In the genomic region with DNA sequence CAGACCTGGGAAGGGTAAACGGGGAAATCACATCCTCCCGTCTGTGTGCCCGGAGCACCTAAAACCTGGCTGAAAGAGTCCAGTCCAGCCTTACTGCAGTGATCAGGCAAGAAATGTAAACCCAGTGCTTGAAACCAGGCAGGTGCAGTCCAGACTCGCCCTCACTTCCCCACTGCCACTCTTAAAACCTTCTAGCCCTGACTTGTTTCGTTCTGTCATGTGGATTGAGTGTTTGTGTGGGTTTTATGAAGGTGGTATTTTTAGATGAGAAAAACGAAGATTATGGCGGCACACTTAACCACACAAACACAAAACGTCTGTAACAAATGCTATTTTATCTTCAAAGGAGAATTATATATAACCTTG, we compare ENCODE assay signal across 8 cellular contexts. TPM values are rescaled to one million over a fixed set of nuclear protein-coding genes. Genes with fewer than 3 reads are reported as not detected.
DNase-seq lines count a peak whose midpoint lies in the region; ATAC-seq, FAIRE-seq and TF ChIP-seq lines count a peak whose summit lies in the region.

No MANE protein-coding gene starts in this region.

- H3K27ac ChIP-seq in C4-2B (peak overlapping the region; percentile 83), adrenal gland (peak overlapping the region in 3 of 5 donors; percentile 87 to 100 (median 92)), suprapubic skin (peak overlapping the region; percentile 93)

- no peaks in the 10 kb centered on the region for H3K9me3 ChIP-seq in adrenal gland (replicated peaks in 1 of 3)
- no peaks in the 10 kb centered on the region for H3K9me3 ChIP-seq in suprapubic skin

- 0 to 10% (median 6%) methylated on average over 8 of the region's 8 CpGs for WGBS in adrenal gland, 4 donors
- 9% methylated on average over 8 of the region's 8 CpGs for WGBS in suprapubic skin

- H3K4me3 ChIP-seq in adrenal gland (peak overlapping the region in 2 of 4 donors; percentile 53 to 95), kidney epithelial cell (ENCODE audit: low read depth, low read length) (peak overlapping the region; percentile 68), suprapubic skin (peak overlapping the region; percentile 82)

- ATAC-seq in GM18511 (IDR thresholded peaks at IDR 0.05; ENCODE audit: unreplicated experiment) (peak; percentile 33), HG02973 (IDR thresholded peaks at IDR 0.05; ENCODE audit: unreplicated experiment) (peak; percentile 24)

- peaks cover 0 to 2% of the 10 kb centered on the region in 2 donors for H3K36me3 ChIP-seq in adrenal gland (replicated peaks in 1 of 2)
- no peaks in the 10 kb centered on the region for H3K36me3 ChIP-seq in kidney epithelial cell (ENCODE audit: control insufficient read depth, insufficient read depth, low read length)
- no peaks in the 10 kb centered on the region for H3K36me3 ChIP-seq in suprapubic skin

- TF ChIP-seq POLR2A in adrenal gland (IDR thresholded peaks at IDR 0.05) = no peak
- no peak for TF ChIP-seq POLR2A in suprapubic skin (IDR thresholded peaks at IDR 0.05)
- TF ChIP-seq POLR2A in H54 (IDR thresholded peaks at IDR 0.05; ENCODE audit: low read depth, low read length) = no peak

- DNase-seq in NCI-H526 (lab: John Stamatoyannopoulos, UW) = peak; percentile 71 to 81
- peak in 1 of 7 donors; percentile 62 for DNase-seq in adrenal gland
- DNase-seq in kidney epithelial cell (ENCODE audit: low read depth) = no peak
- DNase-seq in suprapubic skin (ENCODE audit: low spot score in 2 of 2) = no peak
- DNase-seq in H54 (ENCODE audit: insufficient read length, low spot score) = no peak

- TF ChIP-seq EP300 in suprapubic skin (IDR thresholded peaks at IDR 0.05) = no peak

- intact Hi-C loops in adrenal gland (cut with DNase I) = loop anchor here (5.0 to 10.0 kb wide), 2 partner anchors 110 to 112 kb away; no protein-coding TSS in a partner anchor

- no peak for TF ChIP-seq CTCF in C4-2B (conservative IDR thresholded peaks at IDR 0.05)
- TF ChIP-seq CTCF in adrenal gland (IDR thresholded peaks at IDR 0.05) = no peak
- no peak for TF ChIP-seq CTCF in kidney epithelial cell (IDR thresholded peaks at IDR 0.05; ENCODE audit: insufficient read depth, low read length, poor library complexity, severe bottlenecking)
- TF ChIP-seq CTCF in suprapubic skin (IDR thresholded peaks at IDR 0.05) = no peak

- no peaks in the 10 kb centered on the region for H3K27me3 ChIP-seq in adrenal gland
- no peaks in the 10 kb centered on the region for H3K27me3 ChIP-seq in kidney epithelial cell (ENCODE audit: control insufficient read depth, insufficient read depth, low read length)
- no peaks in the 10 kb centered on the region for H3K27me3 ChIP-seq in suprapubic skin

- FAIRE-seq in H54 (lab: Jason Lieb, UNC) = no peak

- H3K4me1 ChIP-seq in adrenal gland (replicated peaks in 1 of 2) (peaks cover 4 to 24% of the 10 kb centered on the region in 2 donors), suprapubic skin (peaks cover 50% of the 10 kb centered on the region)

RNA-seq across cellular contexts. Expression of a gene that starts 0.8 kb away (rescaled TPM):
- 10 to 100 TPM in 7 of 8 donors, 1 to 10 TPM in 1; 9.1 to 20.8 (median 16.3) TPM for total RNA-seq in adrenal gland
- 10 to 100 TPM in 1 of 3 donors, 1 to 10 TPM in 2; 2.5 to 20.4 (median 4.2) TPM for polyA plus RNA-seq in adrenal gland
- 18.8 and 21.9 TPM in 2 replicates for total RNA-seq in kidney epithelial cell
- total RNA-seq in suprapubic skin = 10 to 100 TPM; 16.0 to 33.8 (median 24.5) TPM

RNA-seq across cellular contexts. Expression of a gene that starts 4.0 kb away (rescaled TPM):
- total RNA-seq in adrenal gland (10 to 100 TPM; 21.7 to 54.7 (median 29.8) TPM), kidney epithelial cell (26.6 and 31.5 TPM in 2 replicates), suprapubic skin (100 to 1,000 TPM in 1 of 4 donors, 10 to 100 TPM in 3; 86.0 to 331 (median 95.2) TPM)
- 10 to 100 TPM; 12.6 to 37.7 (median 13.4) TPM for polyA plus RNA-seq in adrenal gland

RNA-seq across cellular contexts. Expression of a gene that starts 48.5 kb away (rescaled TPM):
- total RNA-seq in adrenal gland (1 to 10 TPM; 1.5 to 4.3 (median 3.3) TPM), kidney epithelial cell (4.1 and 4.8 TPM in 2 replicates), suprapubic skin (10 to 100 TPM in 2 of 4 donors, 1 to 10 TPM in 2; 4.9 to 17.1 (median 7.9) TPM)
- 1 to 10 TPM in 2 of 3 donors, under 1 TPM in 1; 0.95 to 6.4 (median 3.8) TPM for polyA plus RNA-seq in adrenal gland

Comparison
In these comparisons a context has a peak if more than half of its experiments do, and no peak if none do; other contexts are left out.
1. DNase-seq: peak in NCI-H526 (2 of 2); none in kidney epithelial cell (single experiment), suprapubic skin (0 of 2) and H54 (single experiment).
2. Peak in every context shown above with its lines, with median percentiles within 50 percentile points of each other: H3K27ac ChIP-seq.